20 cellular contexts compared by ENCODE assay signal in genomic region chr1:96130432-96130831, GRCh38.
DNase-seq lines count a peak whose midpoint lies in the region; ATAC-seq, FAIRE-seq and TF ChIP-seq lines count a peak whose summit lies in the region.
"Had no signal": no experiment of that assay in that cellular context is flagged by ENCODE, and none has a peak within 500 bp of the region (broad histone marks: within the 10 kb centered on the region; RNA-seq: fewer than 3 reads in every experiment).

No MANE protein-coding gene starts in this region.

- intact Hi-C loops in pancreas (cut with DNase I), result no loop called here

- H3K27me3 ChIP-seq in pancreas, result no peaks in the 10 kb centered on the region
- H3K27me3 ChIP-seq: BLaER1 treated with 17β-estradiol and CSF1 and Interleukin-3, amounts not matched to agents 10 nM and 100 nM; MG63 had no signal

- 45 to 51% methylated on average over 2 of the region's 2 CpGs for WGBS in pancreas, 2 donors

- no peak for TF ChIP-seq CTCF in pancreas (IDR thresholded peaks at IDR 0.05)

- no peak overlapping the region for H3K27ac ChIP-seq in pancreas
- H3K27ac ChIP-seq: A549; BLaER1 treated with 17β-estradiol and CSF1 and Interleukin-3, amounts not matched to agents 10 nM and 100 nM; PC-9; RWPE1 had no signal

- ATAC-seq in pancreas, result no peak
- ATAC-seq: A549; CD8-positive, alpha-beta T cell had no signal

- H3K36me3 ChIP-seq in pancreas, result no peaks in the 10 kb centered on the region
- H3K36me3 ChIP-seq: BLaER1 treated with 17β-estradiol and CSF1 and Interleukin-3, amounts not matched to agents 10 nM and 100 nM; MG63 had no signal

- no peaks in the 10 kb centered on the region for H3K9me3 ChIP-seq in pancreas
- H3K9me3 ChIP-seq: A549; BLaER1 treated with 17β-estradiol and CSF1 and Interleukin-3, amounts not matched to agents 10 nM and 100 nM; MG63 had no signal

- no peak for FAIRE-seq in pancreas (lab: Jason Lieb, UNC)
- FAIRE-seq: A549 had no signal

- H3K4me1 ChIP-seq in pancreas, result no peaks in the 10 kb centered on the region
- H3K4me1 ChIP-seq: A549 had no signal

- peak; percentile 91 for DNase-seq in DMS153 (lab: John Stamatoyannopoulos, UW)
- peak; percentile 72 for DNase-seq in NCI-H1092 treated with DMSO at 0.1 percent for 48 hours (lab: John Stamatoyannopoulos, UW)
- DNase-seq in NCI-H146 treated with DMSO at 0.1 percent for 48 hours (lab: John Stamatoyannopoulos, UW; ENCODE audit: unreplicated experiment), result peak; percentile 99
- DNase-seq in NCI-H774 (lab: John Stamatoyannopoulos, UW), result peak; percentile 83
- DNase-seq in dedifferentiated amniotic fluid mesenchymal stem cell (ENCODE audit: extremely low spot score), result no peak
- DNase-seq in pancreas, result no peak
- DNase-seq in SW 1271 (lab: John Stamatoyannopoulos, UW), result no peak
- DNase-seq: CD8-positive, alpha-beta T cell; DMS79 treated with DMSO at 0.1 percent for 48 hours; H7; Kasumi-1; MG63; NCI-H1048; NCI-H2107; NCI-H446; PC-9; T1000 had no signal

- H3K4me3 ChIP-seq in pancreas, result no peak overlapping the region
- H3K4me3 ChIP-seq: A549; BLaER1 treated with 17β-estradiol and CSF1 and Interleukin-3, amounts not matched to agents 10 nM and 100 nM; MG63; PC-9 had no signal

Comparison
In these comparisons a context has a peak if more than half of its experiments do, and no peak if none do; other contexts are left out.
1. DNase-seq: peak in DMS153 (single experiment), NCI-H1092 treated with DMSO at 0.1 percent for 48 hours (single experiment), NCI-H146 treated with DMSO at 0.1 percent for 48 hours (single experiment) and NCI-H774 (single experiment); none in dedifferentiated amniotic fluid mesenchymal stem cell (single experiment), pancreas (0 of 6) and SW 1271 (0 of 2).